21 cellular contexts compared by ENCODE assay signal in genomic region chr1:92887465-92887864, GRCh38. TPM values are rescaled to one million over a fixed set of nuclear protein-coding genes. Genes with fewer than 3 reads are reported as not detected.
DNase-seq lines count a peak whose midpoint lies in the region; ATAC-seq and TF ChIP-seq lines count a peak whose summit lies in the region.
"Had no signal": no experiment of that assay in that cellular context is flagged by ENCODE, and none has a peak within 500 bp of the region (broad histone marks: within the 10 kb centered on the region; RNA-seq: fewer than 3 reads in every experiment).

No MANE protein-coding gene starts in this region.

- no peak overlapping the region for H3K27ac ChIP-seq in CD8-positive, alpha-beta memory T cell (ENCODE audit: low read depth, low read length)
- H3K27ac ChIP-seq in left lung = no peak overlapping the region
- H3K27ac ChIP-seq: HL-60, Peyer's patch had no signal

- no peak overlapping the region for H3K4me3 ChIP-seq in CD8-positive, alpha-beta memory T cell (ENCODE audit: low read length)
- no peak overlapping the region for H3K4me3 ChIP-seq in left lung
- H3K4me3 ChIP-seq: GM12878, GM23338, Peyer's patch had no signal

- peaks cover 0 to 1% of the 10 kb centered on the region in 2 donors for H3K27me3 Mint-ChIP-seq in CD8-positive, alpha-beta memory T cell
- H3K27me3 Mint-ChIP-seq in T-cell = no peaks in the 10 kb centered on the region
- H3K27me3 Mint-ChIP-seq in naive B cell = no peaks in the 10 kb centered on the region

- peaks cover 0 to 8% (median 0%) of the 10 kb centered on the region in 5 donors for H3K9me3 Mint-ChIP-seq in CD8-positive, alpha-beta memory T cell
- H3K9me3 Mint-ChIP-seq in T-cell (peaks cover 0 to 7% (median 4%) of the 10 kb centered on the region in 3 donors), naive B cell (peaks cover 0 to 10% (median 3%) of the 10 kb centered on the region in 7 donors)

- ATAC-seq in T-cell (replicated peaks in 1 of 4) (no peak), naive B cell (ENCODE audit: low read depth in 2 of 2) (no peak), left lung (no peak)
- ATAC-seq: GM12878, GM23338 had no signal

- no peaks in the 10 kb centered on the region for H3K27me3 ChIP-seq in CD8-positive, alpha-beta memory T cell (ENCODE audit: insufficient read depth, low read length, poor library complexity, severe bottlenecking)
- no peaks in the 10 kb centered on the region for H3K27me3 ChIP-seq in left lung
- H3K27me3 ChIP-seq: BE2C, Peyer's patch had no signal

- H3K36me3 ChIP-seq in CD8-positive, alpha-beta memory T cell (ENCODE audit: insufficient read depth, low read length) = no peaks in the 10 kb centered on the region
- H3K36me3 ChIP-seq in left lung = no peaks in the 10 kb centered on the region
- H3K36me3 ChIP-seq: BE2C, Peyer's patch had no signal

- TF ChIP-seq CTCF in left lung (IDR thresholded peaks at IDR 0.05) = no peak

- H3K4me1 Mint-ChIP-seq in CD8-positive, alpha-beta memory T cell = peaks cover 30 to 40% (median 30%) of the 10 kb centered on the region in 3 donors
- peaks cover 37 to 39% (median 39%) of the 10 kb centered on the region in 3 donors for H3K4me1 Mint-ChIP-seq in T-cell
- peaks cover 37 to 53% (median 51%) of the 10 kb centered on the region in 3 donors for H3K4me1 Mint-ChIP-seq in naive B cell
- H3K4me1 Mint-ChIP-seq: GM23338 had no signal

- peak overlapping the region in 6 of 8 donors; percentile 10 to 77 (median 58) for H3K27ac Mint-ChIP-seq in CD8-positive, alpha-beta memory T cell
- H3K27ac Mint-ChIP-seq in T-cell (peak overlapping the region; percentile 62 to 74), naive B cell (peak overlapping the region in 4 of 6 donors; percentile 42 to 82 (median 61))
- H3K27ac Mint-ChIP-seq: CD14-positive monocyte, GM23338, H9, HFFc6 had no signal

- H3K4me3 Mint-ChIP-seq in CD8-positive, alpha-beta memory T cell = no peak overlapping the region
- no peak overlapping the region for H3K4me3 Mint-ChIP-seq in T-cell
- no peak overlapping the region for H3K4me3 Mint-ChIP-seq in naive B cell
- H3K4me3 Mint-ChIP-seq: CD14-positive monocyte, GM23338, H9, HFFc6 had no signal

- H3K4me1 ChIP-seq in CD8-positive, alpha-beta memory T cell (ENCODE audit: insufficient read depth, low read length) = peaks cover 16% of the 10 kb centered on the region
- peaks cover 0 to 7% of the 10 kb centered on the region in 2 donors for H3K4me1 ChIP-seq in left lung
- H3K4me1 ChIP-seq: BE2C had no signal

- CTCF ChIA-PET in CD8-positive, alpha-beta memory T cell (lab: Charles Lee) = interaction anchor here (3.5 kb wide), 1 partner anchor 28 kb away, joined by 14 read pairs; no protein-coding TSS in a partner anchor
- CTCF ChIA-PET in T-cell (lab: Charles Lee) = interaction anchor here (0.6 to 1.3 kb wide), 2 partner anchors 9 to 107 kb away, joined by 3 read pairs; no protein-coding TSS in a partner anchor

- H3K9me3 ChIP-seq in CD8-positive, alpha-beta memory T cell (ENCODE audit: low read length) = no peaks in the 10 kb centered on the region
- H3K9me3 ChIP-seq in left lung = peaks cover 0 to 10% of the 10 kb centered on the region in 2 donors
- H3K9me3 ChIP-seq: BE2C, Peyer's patch had no signal

- intact Hi-C loops in left lung (cut with DNase I) = no loop called here

- POLR2A ChIA-PET in CD8-positive, alpha-beta memory T cell (lab: Charles Lee) = no interaction called here
- POLR2A ChIA-PET in T-cell (lab: Charles Lee) = interaction anchor here in 1 of 2 donors (0.7 kb wide), 1 partner anchor 23 kb away, joined by 10 read pairs; no protein-coding TSS in a partner anchor

- DNase-seq in CD8-positive, alpha-beta memory T cell = no peak
- DNase-seq in T-cell (no peak), naive B cell (no peak), ureter (ENCODE audit: low spot score) (no peak), NOMO-1 treated with DMSO at 0.1 percent for 48 hours (lab: John Stamatoyannopoulos, UW; ENCODE audit: unreplicated experiment) (no peak), NCI-H2196 (lab: John Stamatoyannopoulos, UW; ENCODE audit: unreplicated experiment) (no peak), left lung (no peak)
- DNase-seq: BE2C, DMS79, EL, GDM1, H9, HFFc6, NCI-H1048, NCI-H1694, NCI-H226, Peyer's patch had no signal

- H3K36me3 Mint-ChIP-seq in CD8-positive, alpha-beta memory T cell = peaks cover 0 to 12% (median 2%) of the 10 kb centered on the region in 3 donors
- H3K36me3 Mint-ChIP-seq in T-cell (no peaks in the 10 kb centered on the region), naive B cell (no peaks in the 10 kb centered on the region)
- H3K36me3 Mint-ChIP-seq: CD14-positive monocyte had no signal

RNA-seq across cellular contexts. Expression of gene RPL5, which starts 55.6 kb away (rescaled TPM):
- 1,000 to 10,000 TPM; 1,428 to 1,468 TPM for total RNA-seq in CD8-positive, alpha-beta memory T cell
- polyA plus RNA-seq in CD8-positive, alpha-beta memory T cell = 2,256 TPM
- total RNA-seq in T-cell (1,000 to 10,000 TPM; 1,327 to 1,558 (median 1,433) TPM), ureter (964 TPM), left lung (100 to 1,000 TPM; 695 to 747 TPM)
- polyA plus RNA-seq in naive B cell (ENCODE audit: low read depth in 6 of 6) = 1,000 to 10,000 TPM; 1,555 to 2,814 (median 2,267) TPM
